Comparison of ENCODE assay signal across 9 cellular contexts in genomic region chr17:76550712-76551615, GRCh38. TPM values are rescaled to one million over a fixed set of nuclear protein-coding genes. Genes with fewer than 3 reads are reported as not detected.
DNase-seq lines count a peak whose midpoint lies in the region; TF ChIP-seq lines count a peak whose summit lies in the region.
"Had no signal": no experiment of that assay in that cellular context is flagged by ENCODE, and none has a peak within 500 bp of the region (broad histone marks: within the 10 kb centered on the region; RNA-seq: fewer than 3 reads in every experiment).

No MANE protein-coding gene starts in this region.

- peaks cover 19% of the 10 kb centered on the region for H3K4me1 ChIP-seq in SJCRH30

- H3K4me3 ChIP-seq in fibroblast of mammary gland (ENCODE audit: control insufficient read depth, low read depth, low read length) (no peak overlapping the region), skin epidermis (peak overlapping the region in 1 of 7 experiments; percentile 15), SJCRH30 (no peak overlapping the region)

- POLR2A ChIA-PET in RWPE1 (lab: Yijun Ruan, JAX; ENCODE audit: low non-redundant PET), result no interaction called here

- no peaks in the 10 kb centered on the region for H3K27me3 ChIP-seq in SJCRH30

- TF ChIP-seq CTCF in RWPE1 (conservative IDR thresholded peaks at IDR 0.05; ENCODE audit: low read depth) (no peak), fibroblast of mammary gland (conservative IDR thresholded peaks at IDR 0.05; ENCODE audit: control insufficient read depth, insufficient read depth, low read depth, low read length) (no peak)

- no peaks in the 10 kb centered on the region for H3K9me3 ChIP-seq in SJCRH30 (replicated peaks)

- peak in 2 of 3 experiments; percentile 34 to 42 for DNase-seq in NCI-H1417 (lab: John Stamatoyannopoulos, UW)
- no peak for DNase-seq in NCI-H1417 treated with DMSO at 0.1 percent for 48 hours (lab: John Stamatoyannopoulos, UW)
- DNase-seq in RWPE1 (ENCODE audit: low spot score), result no peak
- peak; percentile 60 for DNase-seq in fibroblast of mammary gland (ENCODE audit: low read depth)
- no peak for DNase-seq in activated T-cell treated with anti-CD3 and anti-CD28 coated beads, Interleukin-2, amount 50 U/mL, for 1 hour
- no peak for DNase-seq in cortex of kidney (lab: John Stamatoyannopoulos, UW)
- DNase-seq in SJCRH30, result no peak

- H3K27ac ChIP-seq in RWPE1 (peak overlapping the region; percentile 91), skin epidermis (peak overlapping the region in 19 of 21 experiments; percentile 13 to 83 (median 60)), SJCRH30 (no peak overlapping the region)

- CTCF ChIA-PET in RWPE1 (lab: Yijun Ruan, JAX), result interaction anchor here (0.7 to 2.0 kb wide), 4 partner anchors 10 to 131 kb away, joined by 3 to 12 read pairs (median 3); no protein-coding TSS in a partner anchor

- H3K36me3 ChIP-seq in SJCRH30, result no peaks in the 10 kb centered on the region

RNA-seq across cellular contexts. Expression of gene PRCD, which starts 11.1 kb away (rescaled TPM):
- 2.1 and 3.4 TPM in 2 replicates for total RNA-seq in SJCRH30 (2014; rRNA removed; shearing (Covaris generic))
- total RNA-seq: A673 had no signal

RNA-seq across cellular contexts. Expression of gene CYGB, which starts 13.5 kb away (rescaled TPM):
- total RNA-seq in SJCRH30 (2014; rRNA removed; shearing (Covaris generic)), result not detected in 2 replicates

RNA-seq across cellular contexts. Expression of gene ST6GALNAC2, which starts 34.7 kb away (rescaled TPM):
- total RNA-seq in SJCRH30 (2014; rRNA removed; shearing (Covaris generic)), result 0.20 TPM in 1 of 2 replicates, not detected in the other
- total RNA-seq: A673 had no signal

RNA-seq across cellular contexts. Expression of gene RHBDF2, which starts 49.7 kb away (rescaled TPM):
- total RNA-seq in SJCRH30 (2014; rRNA removed; shearing (Covaris generic)), result 2.4 and 2.5 TPM in 2 replicates

Comparison
In these comparisons a context has a peak if more than half of its experiments do, and no peak if none do; other contexts are left out.
1. DNase-seq: peak in NCI-H1417 (2 of 3) and fibroblast of mammary gland (single experiment); none in NCI-H1417 treated with DMSO at 0.1 percent for 48 hours (single experiment), RWPE1 (single experiment), activated T-cell treated with anti-CD3 and anti-CD28 coated beads, Interleukin-2, amount 50 U/mL, for 1 hour (single experiment), cortex of kidney (single experiment) and SJCRH30 (0 of 2).